ENCODE assay signal across 15 cellular contexts in the genomic region with DNA sequence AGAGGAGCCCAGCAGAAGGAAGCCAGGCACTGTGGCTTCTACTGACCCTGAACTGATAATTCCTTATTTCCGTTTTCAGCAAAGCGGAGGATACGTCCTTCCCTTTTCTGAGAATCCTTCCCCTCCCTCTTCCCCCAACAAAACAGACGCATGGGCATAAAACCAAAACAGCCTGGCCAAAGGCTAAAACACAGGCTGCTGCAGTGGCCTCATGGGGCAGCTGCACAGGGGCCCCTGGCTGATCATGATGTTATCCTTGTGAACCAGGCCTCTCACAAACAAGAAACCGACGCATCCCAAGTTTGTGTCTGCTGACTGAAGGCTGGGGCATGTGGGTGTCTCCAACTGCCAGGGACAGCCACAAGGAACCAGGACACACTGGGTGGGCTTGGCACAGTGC. TPM values are rescaled to one million over a fixed set of nuclear protein-coding genes. Genes with fewer than 3 reads are reported as not detected.
DNase-seq lines count a peak whose midpoint lies in the region; ATAC-seq and TF ChIP-seq lines count a peak whose summit lies in the region.
"Had no signal": no experiment of that assay in that cellular context is flagged by ENCODE, and none has a peak within 500 bp of the region (broad histone marks: within the 10 kb centered on the region; RNA-seq: fewer than 3 reads in every experiment).

No MANE protein-coding gene starts in this region.

- ATAC-seq in activated naive CD4-positive, alpha-beta T cell treated with anti-CD3 and anti-CD28 coated beads, Interleukin-2, amount 50 U/mL, for 72 hours = no peak
- ATAC-seq in HG02798 (IDR thresholded peaks at IDR 0.05; ENCODE audit: poor library complexity, unreplicated experiment) (no peak), GM18858 (IDR thresholded peaks at IDR 0.05; ENCODE audit: unreplicated experiment) (no peak)
- ATAC-seq: activated CD8-positive, alpha-beta T cell treated with anti-CD3 and anti-CD28 coated beads, Interleukin-2, amount 10 ng/mL, durations not matched to agents 7 days and 5 days; stimulated activated memory B cell treated with anti-CD40 and anti-IgM and Interleukin-4, amounts not matched to agents 10 μg/mL and 1 μg/mL and 100 μg/mL, for 72 hours had no signal

- TF ChIP-seq EP300 in stomach (IDR thresholded peaks at IDR 0.05) = no peak

- H3K36me3 Mint-ChIP-seq in activated naive CD4-positive, alpha-beta T cell treated with anti-CD3 and anti-CD28 coated beads, Interleukin-2, amount 50 U/mL, for 72 hours = no peaks in the 10 kb centered on the region
- H3K36me3 Mint-ChIP-seq: activated naive CD4-positive, alpha-beta T cell treated with anti-CD3 and anti-CD28 coated beads, Interleukin-2, amount 50 U/mL, for 24 hours; CD4-positive, CD25-positive, alpha-beta regulatory T cell; stimulated activated memory B cell treated with anti-CD40 and anti-IgM and Interleukin-4, amounts not matched to agents 10 μg/mL and 1 μg/mL and 100 μg/mL, for 72 hours had no signal

- no peaks in the 10 kb centered on the region for H3K9me3 ChIP-seq in stomach

- 56 to 66% (median 61%) methylated on average over 6 of the region's 6 CpGs for WGBS in stomach, 5 donors

- H3K9me3 Mint-ChIP-seq in activated naive CD4-positive, alpha-beta T cell treated with anti-CD3 and anti-CD28 coated beads, Interleukin-2, amount 50 U/mL, for 72 hours = peaks cover 0 to 6% of the 10 kb centered on the region in 2 donors
- H3K9me3 Mint-ChIP-seq: activated naive CD4-positive, alpha-beta T cell treated with anti-CD3 and anti-CD28 coated beads, Interleukin-2, amount 50 U/mL, for 24 hours; T-helper 2 cell treated with Interferon-gamma antibody and Interleukin-4, amounts not matched to agents 5 μg/mL and 100 μg/mL, for 36 hours had no signal

- H3K27ac ChIP-seq in coronary artery (peak overlapping the region; percentile 3 to 77), stomach (peak overlapping the region in 4 of 5 donors; percentile 20 to 45 (median 28))

- intact Hi-C loops in stomach (cut with DNase I; ENCODE audit: low total_unique reads) = no loop called here

- H3K27ac Mint-ChIP-seq in activated naive CD4-positive, alpha-beta T cell treated with anti-CD3 and anti-CD28 coated beads, Interleukin-2, amount 50 U/mL, for 72 hours = no peak overlapping the region
- H3K27ac Mint-ChIP-seq: activated CD8-positive, alpha-beta T cell treated with anti-CD3 and anti-CD28 coated beads, Interleukin-2, amount 10 ng/mL, durations not matched to agents 7 days and 5 days; activated naive CD4-positive, alpha-beta T cell treated with anti-CD3 and anti-CD28 coated beads, Interleukin-2, amount 50 U/mL, for 24 hours; CD4-positive, CD25-positive, alpha-beta regulatory T cell; stimulated activated memory B cell treated with anti-CD40 and anti-IgM and Interleukin-4, amounts not matched to agents 10 μg/mL and 1 μg/mL and 100 μg/mL, for 72 hours; T-helper 2 cell treated with Interferon-gamma antibody and Interleukin-4, amounts not matched to agents 5 μg/mL and 100 μg/mL, for 36 hours had no signal

- no peak for TF ChIP-seq POLR2A in stomach (IDR thresholded peaks at IDR 0.05)

- no peaks in the 10 kb centered on the region for H3K27me3 ChIP-seq in stomach

- DNase-seq in LHCN-M2 (ENCODE audit: low read depth) (peak; percentile 40), coronary artery (ENCODE audit: low spot score) (no peak), medulla oblongata (ENCODE audit: extremely low spot score) (peak; percentile 69), stomach (no peak), HPDE6-E6E7 (ENCODE audit: extremely low spot score) (no peak)
- DNase-seq in activated naive CD4-positive, alpha-beta T cell treated with anti-CD3 and anti-CD28 coated beads, Interleukin-2, amount 50 U/mL, for 72 hours (ENCODE audit: low spot score in 2 of 2) = no peak
- DNase-seq: activated CD8-positive, alpha-beta T cell treated with anti-CD3 and anti-CD28 coated beads, Interleukin-2, amount 10 ng/mL, durations not matched to agents 7 days and 5 days; CD4-positive, CD25-positive, alpha-beta regulatory T cell; NCI-H2227 treated with DMSO at 0.1 percent for 48 hours; stimulated activated CD4-positive, alpha-beta T cell treated with anti-CD3 and anti-CD28 coated beads, Interleukin-1b, Interleukin-23, amount 100 ng/mL, for 48 hours had no signal

- no peaks in the 10 kb centered on the region for H3K36me3 ChIP-seq in stomach

- H3K4me1 ChIP-seq in stomach = peaks cover 4 to 23% (median 8%) of the 10 kb centered on the region in 4 donors

- TF ChIP-seq CTCF in coronary artery (IDR thresholded peaks at IDR 0.05) (no peak), stomach (IDR thresholded peaks at IDR 0.05) (no peak)

- H3K4me3 ChIP-seq in coronary artery = no peak overlapping the region
- H3K4me3 ChIP-seq in stomach = no peak overlapping the region

RNA-seq across cellular contexts. Expression of gene STON2, which starts 23.4 kb away (rescaled TPM):
- total RNA-seq in LHCN-M2 (2014; rRNA removed) (36.2 and 44.5 TPM in 2 replicates), stomach (10 to 100 TPM in 3 of 5 donors, 1 to 10 TPM in 2; 7.8 to 50.2 (median 14.3) TPM)
- polyA plus RNA-seq in LHCN-M2 (2012) = 0.55 TPM
- polyA plus RNA-seq in stomach = 1 to 10 TPM; 1.4 to 7.4 (median 3.2) TPM
- total RNA-seq in activated naive CD4-positive, alpha-beta T cell treated with anti-CD3 and anti-CD28 coated beads, Interleukin-2, amount 50 U/mL, for 72 hours = under 1 TPM; 0.45 to 0.48 TPM
- polyA plus RNA-seq: CD4-positive, CD25-positive, alpha-beta regulatory T cell had no signal

Comparison
In these comparisons a context has a peak if more than half of its experiments do, and no peak if none do; other contexts are left out.
1. DNase-seq: peak in LHCN-M2 (single experiment) and medulla oblongata (single experiment); none in coronary artery (single experiment), stomach (single experiment), activated naive CD4-positive, alpha-beta T cell treated with anti-CD3 and anti-CD28 coated beads, Interleukin-2, amount 50 U/mL, for 72 hours (0 of 2) and HPDE6-E6E7 (single experiment).
2. RNA of gene STON2, which starts 23.4 kb away (total RNA-seq): 36.2 to 44.5 TPM in LHCN-M2 and 7.8 to 50.2 TPM in stomach; 0.45 to 0.48 TPM in activated naive CD4-positive, alpha-beta T cell treated with anti-CD3 and anti-CD28 coated beads, Interleukin-2, amount 50 U/mL, for 72 hours; every median in the first group is over 4 times any median in the second.